Comparison of ENCODE assay signal across 17 cellular contexts in genomic region chr2:124339709-124340108, GRCh38.
A peak's percentile ranks its signal among the peaks of the same experiment; 100 is the strongest.
DNase-seq lines count a peak whose midpoint lies in the region; ATAC-seq, FAIRE-seq and TF ChIP-seq lines count a peak whose summit lies in the region.
"Had no signal": no experiment of that assay in that cellular context is flagged by ENCODE, and none has a peak within 500 bp of the region (broad histone marks: within the 10 kb centered on the region; RNA-seq: fewer than 3 reads in every experiment).

No MANE protein-coding gene starts in this region.

- H3K9me3 Mint-ChIP-seq in activated naive CD8-positive, alpha-beta T cell treated with anti-CD3 and anti-CD28 coated beads, Interleukin-2, amount 50 U/mL, for 24 hours, result peaks cover 15% of the 10 kb centered on the region

- no peak for ATAC-seq in HG03025 (IDR thresholded peaks at IDR 0.05; ENCODE audit: low FRiP score, unreplicated experiment)
- no peak for ATAC-seq in activated naive CD8-positive, alpha-beta T cell treated with anti-CD3 and anti-CD28 coated beads, Interleukin-2, amount 50 U/mL, for 24 hours
- ATAC-seq: HCT116 had no signal

- H3K4me3 Mint-ChIP-seq in activated naive CD8-positive, alpha-beta T cell treated with anti-CD3 and anti-CD28 coated beads, Interleukin-2, amount 50 U/mL, for 24 hours, result no peak overlapping the region
- H3K4me3 Mint-ChIP-seq: B cell; CD4-positive, alpha-beta T cell had no signal

- FAIRE-seq in RCC 7860 (lab: Jason Lieb, UNC) (peak; percentile 67), frontal cortex (lab: Jason Lieb, UNC) (no peak)
- FAIRE-seq: A204.1, GM19239, H54 had no signal

- no peak for TF ChIP-seq CTCF in cardiac fibroblast (IDR thresholded peaks at IDR 0.05; ENCODE audit: low read depth, low read length)

- H3K36me3 Mint-ChIP-seq in activated naive CD8-positive, alpha-beta T cell treated with anti-CD3 and anti-CD28 coated beads, Interleukin-2, amount 50 U/mL, for 24 hours (ENCODE audit: low read depth), result no peaks in the 10 kb centered on the region

- H3K4me3 ChIP-seq in cardiac fibroblast (replicated peaks in 1 of 2; ENCODE audit: low read depth in 2 of 2, low read length in 2 of 2) (no peak overlapping the region), skeletal muscle cell (ENCODE audit: low read depth, low read length) (no peak overlapping the region)

- DNase-seq in GM04504 (ENCODE audit: low read depth) (peak; percentile 3), RCC 7860 (ENCODE audit: low spot score) (peak; percentile 67), cardiac fibroblast (ENCODE audit: low read depth in 2 of 2) (peak; percentile 25 to 38), skeletal muscle cell (ENCODE audit: low read depth) (peak; percentile 47), frontal cortex (ENCODE audit: low spot score in 2 of 2) (no peak)
- DNase-seq in activated naive CD8-positive, alpha-beta T cell treated with anti-CD3 and anti-CD28 coated beads, Interleukin-2, amount 50 U/mL, for 24 hours, result no peak
- DNase-seq: C1 segment of cervical spinal cord; CD4-positive, alpha-beta T cell; DMS153; DMS79 treated with DMSO at 0.1 percent for 48 hours; GDM1 had no signal

- no peak overlapping the region for H3K27ac Mint-ChIP-seq in activated naive CD8-positive, alpha-beta T cell treated with anti-CD3 and anti-CD28 coated beads, Interleukin-2, amount 50 U/mL, for 24 hours
- H3K27ac Mint-ChIP-seq: B cell; CD4-positive, alpha-beta T cell had no signal

- H3K4me1 Mint-ChIP-seq in activated naive CD8-positive, alpha-beta T cell treated with anti-CD3 and anti-CD28 coated beads, Interleukin-2, amount 50 U/mL, for 24 hours, result no peaks in the 10 kb centered on the region
- H3K4me1 Mint-ChIP-seq: B cell had no signal

- H3K27me3 Mint-ChIP-seq in activated naive CD8-positive, alpha-beta T cell treated with anti-CD3 and anti-CD28 coated beads, Interleukin-2, amount 50 U/mL, for 24 hours, result no peaks in the 10 kb centered on the region
- H3K27me3 Mint-ChIP-seq: B cell; CD4-positive, alpha-beta T cell had no signal

Comparison
In these comparisons a context has a peak if more than half of its experiments do, and no peak if none do; other contexts are left out.
1. DNase-seq: peak in GM04504 (single experiment), RCC 7860 (single experiment), cardiac fibroblast (2 of 2) and skeletal muscle cell (single experiment); none in frontal cortex (0 of 2) and activated naive CD8-positive, alpha-beta T cell treated with anti-CD3 and anti-CD28 coated beads, Interleukin-2, amount 50 U/mL, for 24 hours (single experiment).